Comparison of ENCODE assay signal across 26 cellular contexts in genomic region chr6:335572-335971, GRCh38. TPM values are rescaled to one million over a fixed set of nuclear protein-coding genes. Genes with fewer than 3 reads are reported as not detected.
DNase-seq lines count a peak whose midpoint lies in the region; ATAC-seq and TF ChIP-seq lines count a peak whose summit lies in the region.
"Had no signal": no experiment of that assay in that cellular context is flagged by ENCODE, and none has a peak within 500 bp of the region (broad histone marks: within the 10 kb centered on the region; RNA-seq: fewer than 3 reads in every experiment).

No MANE protein-coding gene starts in this region.

- 80 to 93% (median 85%) methylated on average over 6 of the region's 6 CpGs for WGBS in spleen, 5 donors

- H3K4me3 ChIP-seq in spleen (no peak overlapping the region), WERI-Rb-1 (ENCODE audit: low read depth, low read length) (no peak overlapping the region)
- H3K4me3 ChIP-seq: ascending aorta, gastrocnemius medialis, hepatocyte had no signal

- H3K27ac ChIP-seq in spleen: no peak overlapping the region
- H3K27ac ChIP-seq in WERI-Rb-1: no peak overlapping the region
- H3K27ac ChIP-seq: ascending aorta, C4-2B, gastrocnemius medialis, hepatocyte had no signal

- intact Hi-C loops in spleen (cut with DNase I; ENCODE audit: low total_unique reads): no loop called here

- H3K4me1 Mint-ChIP-seq in activated naive CD8-positive, alpha-beta T cell treated with anti-CD3 and anti-CD28 coated beads, Interleukin-2, amount 10 ng/mL, durations not matched to agents 7 days and 5 days: peaks cover 45% of the 10 kb centered on the region
- H3K4me1 Mint-ChIP-seq in activated naive CD8-positive, alpha-beta T cell treated with anti-CD3 and anti-CD28 coated beads for 36 hours: peaks cover 47% of the 10 kb centered on the region
- peaks cover 43 to 52% (median 46%) of the 10 kb centered on the region in 3 donors for H3K4me1 Mint-ChIP-seq in IgD-negative memory B cell

- H3K4me1 ChIP-seq in spleen: peaks cover 40 to 95% (median 76%) of the 10 kb centered on the region in 6 donors
- H3K4me1 ChIP-seq: ascending aorta had no signal

- H3K9me3 Mint-ChIP-seq in activated naive CD8-positive, alpha-beta T cell treated with anti-CD3 and anti-CD28 coated beads, Interleukin-2, amount 10 ng/mL, durations not matched to agents 7 days and 5 days: no peaks in the 10 kb centered on the region
- H3K9me3 Mint-ChIP-seq in activated naive CD8-positive, alpha-beta T cell treated with anti-CD3 and anti-CD28 coated beads for 36 hours: no peaks in the 10 kb centered on the region
- no peaks in the 10 kb centered on the region for H3K9me3 Mint-ChIP-seq in IgD-negative memory B cell
- H3K9me3 Mint-ChIP-seq: activated CD4-positive, alpha-beta T cell treated with anti-CD3 and anti-CD28 coated beads, Interleukin-2, amount 10 ng/mL, durations not matched to agents 7 days and 5 days; activated T-helper 17 cell treated with anti-CD3 and anti-CD28 coated beads, Interleukin-2, amount 50 U/mL, for 72 hours; central memory CD8-positive, alpha-beta T cell; neural crest cell; stimulated activated naive CD8-positive, alpha-beta T cell treated with anti-CD3 and anti-CD28 coated beads, Interleukin-15, Interleukin-2, amounts not matched to agents 100 ng/mL and 50 ng/mL, for 24 hours had no signal

- H3K36me3 ChIP-seq in spleen: no peaks in the 10 kb centered on the region
- H3K36me3 ChIP-seq in WERI-Rb-1: no peaks in the 10 kb centered on the region
- H3K36me3 ChIP-seq: ascending aorta, gastrocnemius medialis had no signal

- no peak for DNase-seq in activated naive CD8-positive, alpha-beta T cell treated with anti-CD3 and anti-CD28 coated beads, Interleukin-2, amount 10 ng/mL, durations not matched to agents 7 days and 5 days
- DNase-seq in activated naive CD8-positive, alpha-beta T cell treated with anti-CD3 and anti-CD28 coated beads for 36 hours: no peak
- peak; percentile 33 for DNase-seq in left kidney (ENCODE audit: low read depth, low spot score)
- DNase-seq in spleen: peak; percentile 72
- DNase-seq in WERI-Rb-1: no peak
- DNase-seq in stimulated activated CD4-positive, alpha-beta T cell treated with anti-CD3 and anti-CD28 coated beads, Interleukin-4, amount 100 ng/mL, for 1 hour: no peak
- DNase-seq: activated CD4-positive, alpha-beta T cell treated with anti-CD3 and anti-CD28 coated beads, Interleukin-2, amount 10 ng/mL, durations not matched to agents 7 days and 5 days; activated CD8-positive, alpha-beta memory T cell treated with anti-CD3 and anti-CD28 coated beads, Interleukin-2, amount 50 U/mL, for 4 hours; Calu3; DND-41; H7; IMR-90; left colon; stimulated activated CD4-positive, alpha-beta T cell treated with anti-CD3 and anti-CD28 coated beads, Interleukin-15, amount 100 ng/mL, for 24 hours; T-helper 9 cell had no signal

- POLR2A ChIA-PET in activated naive CD8-positive, alpha-beta T cell treated with anti-CD3 and anti-CD28 coated beads, Interleukin-2, amount 10 ng/mL, durations not matched to agents 7 days and 5 days (lab: Charles Lee): no interaction called here

- no peaks in the 10 kb centered on the region for H3K27me3 ChIP-seq in spleen (replicated peaks in 1 of 7)
- peaks cover 25% of the 10 kb centered on the region for H3K27me3 ChIP-seq in WERI-Rb-1 (ENCODE audit: insufficient read depth, low read depth, severe bottlenecking)
- H3K27me3 ChIP-seq: ascending aorta, gastrocnemius medialis, hepatocyte had no signal

- H3K9me3 ChIP-seq in spleen: no peaks in the 10 kb centered on the region
- no peaks in the 10 kb centered on the region for H3K9me3 ChIP-seq in WERI-Rb-1 (ENCODE audit: severe bottlenecking)
- H3K9me3 ChIP-seq: ascending aorta, gastrocnemius medialis had no signal

- TF ChIP-seq CTCF in spleen (IDR thresholded peaks at IDR 0.05 in 8 of 11, conservative IDR thresholded peaks at IDR 0.05 in 3 of 11) (no peak), WERI-Rb-1 (IDR thresholded peaks at IDR 0.05; ENCODE audit: low read depth, low read length) (no peak)

- H3K36me3 Mint-ChIP-seq in activated naive CD8-positive, alpha-beta T cell treated with anti-CD3 and anti-CD28 coated beads, Interleukin-2, amount 10 ng/mL, durations not matched to agents 7 days and 5 days: peaks cover 1% of the 10 kb centered on the region
- H3K36me3 Mint-ChIP-seq in activated naive CD8-positive, alpha-beta T cell treated with anti-CD3 and anti-CD28 coated beads for 36 hours: peaks cover 2% of the 10 kb centered on the region
- H3K36me3 Mint-ChIP-seq in IgD-negative memory B cell: no peaks in the 10 kb centered on the region

- H3K4me3 Mint-ChIP-seq in activated naive CD8-positive, alpha-beta T cell treated with anti-CD3 and anti-CD28 coated beads, Interleukin-2, amount 10 ng/mL, durations not matched to agents 7 days and 5 days: no peak overlapping the region
- H3K4me3 Mint-ChIP-seq in activated naive CD8-positive, alpha-beta T cell treated with anti-CD3 and anti-CD28 coated beads for 36 hours: no peak overlapping the region
- H3K4me3 Mint-ChIP-seq in IgD-negative memory B cell: peak overlapping the region; percentile 3 to 91 (median 65)
- H3K4me3 Mint-ChIP-seq: activated CD4-positive, alpha-beta T cell treated with anti-CD3 and anti-CD28 coated beads, Interleukin-2, amount 10 ng/mL, durations not matched to agents 7 days and 5 days; activated T-helper 17 cell treated with anti-CD3 and anti-CD28 coated beads, Interleukin-2, amount 50 U/mL, for 72 hours; central memory CD8-positive, alpha-beta T cell; neural crest cell; stimulated activated naive CD8-positive, alpha-beta T cell treated with anti-CD3 and anti-CD28 coated beads, Interleukin-15, Interleukin-2, amounts not matched to agents 100 ng/mL and 50 ng/mL, for 24 hours had no signal

- peak overlapping the region; percentile 58 for H3K27ac Mint-ChIP-seq in activated naive CD8-positive, alpha-beta T cell treated with anti-CD3 and anti-CD28 coated beads, Interleukin-2, amount 10 ng/mL, durations not matched to agents 7 days and 5 days
- H3K27ac Mint-ChIP-seq in activated naive CD8-positive, alpha-beta T cell treated with anti-CD3 and anti-CD28 coated beads for 36 hours: no peak overlapping the region
- H3K27ac Mint-ChIP-seq in IgD-negative memory B cell: peak overlapping the region; percentile 90 to 94 (median 90)
- H3K27ac Mint-ChIP-seq: activated T-helper 17 cell treated with anti-CD3 and anti-CD28 coated beads, Interleukin-2, amount 50 U/mL, for 72 hours; stimulated activated naive CD8-positive, alpha-beta T cell treated with anti-CD3 and anti-CD28 coated beads, Interleukin-15, Interleukin-2, amounts not matched to agents 100 ng/mL and 50 ng/mL, for 24 hours had no signal

- TF ChIP-seq POLR2A in spleen (IDR thresholded peaks at IDR 0.05): no peak

- H3K27me3 Mint-ChIP-seq in activated naive CD8-positive, alpha-beta T cell treated with anti-CD3 and anti-CD28 coated beads, Interleukin-2, amount 10 ng/mL, durations not matched to agents 7 days and 5 days: no peaks in the 10 kb centered on the region
- no peaks in the 10 kb centered on the region for H3K27me3 Mint-ChIP-seq in activated naive CD8-positive, alpha-beta T cell treated with anti-CD3 and anti-CD28 coated beads for 36 hours
- H3K27me3 Mint-ChIP-seq in IgD-negative memory B cell: no peaks in the 10 kb centered on the region
- H3K27me3 Mint-ChIP-seq: activated CD4-positive, alpha-beta T cell treated with anti-CD3 and anti-CD28 coated beads, Interleukin-2, amount 10 ng/mL, durations not matched to agents 7 days and 5 days; activated naive CD8-positive, alpha-beta T cell; activated T-helper 17 cell treated with anti-CD3 and anti-CD28 coated beads, Interleukin-2, amount 50 U/mL, for 72 hours; central memory CD8-positive, alpha-beta T cell; stimulated activated naive CD8-positive, alpha-beta T cell treated with anti-CD3 and anti-CD28 coated beads, Interleukin-15, Interleukin-2, amounts not matched to agents 100 ng/mL and 50 ng/mL, for 24 hours had no signal

- ATAC-seq in activated naive CD8-positive, alpha-beta T cell treated with anti-CD3 and anti-CD28 coated beads, Interleukin-2, amount 10 ng/mL, durations not matched to agents 7 days and 5 days (ENCODE audit: low read depth): no peak
- ATAC-seq in HG02759 (IDR thresholded peaks at IDR 0.05; ENCODE audit: unreplicated experiment): no peak
- ATAC-seq: activated T-helper 17 cell treated with anti-CD3 and anti-CD28 coated beads, Interleukin-2, amount 50 U/mL, for 72 hours; gastrocnemius medialis; left colon had no signal

RNA-seq across cellular contexts. Expression of gene DUSP22, which starts 43.3 kb away (rescaled TPM):
- total RNA-seq in activated naive CD8-positive, alpha-beta T cell treated with anti-CD3 and anti-CD28 coated beads, Interleukin-2, amount 10 ng/mL, durations not matched to agents 7 days and 5 days: 10 to 100 TPM; 49.1 to 50.4 TPM
- 10 to 100 TPM; 22.9 to 23.9 TPM for total RNA-seq in activated naive CD8-positive, alpha-beta T cell treated with anti-CD3 and anti-CD28 coated beads for 36 hours
- 126 TPM for polyA plus RNA-seq in IgD-negative memory B cell
- total RNA-seq in spleen: 100 to 1,000 TPM in 1 of 7 donors, 10 to 100 TPM in 6; 60.5 to 120 (median 75.5) TPM
- polyA plus RNA-seq in spleen: 10 to 100 TPM; 41.2 to 65.7 (median 46.8) TPM

RNA-seq across cellular contexts. Expression of gene IRF4, which starts 56.0 kb away (rescaled TPM):
- 10 to 100 TPM; 94.2 to 95.1 TPM for total RNA-seq in activated naive CD8-positive, alpha-beta T cell treated with anti-CD3 and anti-CD28 coated beads, Interleukin-2, amount 10 ng/mL, durations not matched to agents 7 days and 5 days
- 100 to 1,000 TPM; 432 to 438 TPM for total RNA-seq in activated naive CD8-positive, alpha-beta T cell treated with anti-CD3 and anti-CD28 coated beads for 36 hours
- polyA plus RNA-seq in IgD-negative memory B cell (22.9 TPM), spleen (10 to 100 TPM in 2 of 3 donors, 1 to 10 TPM in 1; 8.7 to 11.9 (median 11.2) TPM)
- total RNA-seq in spleen: 10 to 100 TPM; 39.2 to 91.3 (median 52.0) TPM
- total RNA-seq: Calu3, IMR-90 had no signal
- polyA plus RNA-seq: IMR-90 had no signal

Comparison
In these comparisons a context has a peak if more than half of its experiments do, and no peak if none do; other contexts are left out.
1. RNA of gene IRF4, which starts 56.0 kb away (total RNA-seq): 432 to 438 TPM in activated naive CD8-positive, alpha-beta T cell treated with anti-CD3 and anti-CD28 coated beads for 36 hours; 94.2 to 95.1 TPM in activated naive CD8-positive, alpha-beta T cell treated with anti-CD3 and anti-CD28 coated beads, Interleukin-2, amount 10 ng/mL, durations not matched to agents 7 days and 5 days and 39.2 to 91.3 TPM in spleen; every median in the first group is over 4 times any median in the second.
2. DNase-seq: peak in left kidney (single experiment) and spleen (single experiment); none in activated naive CD8-positive, alpha-beta T cell treated with anti-CD3 and anti-CD28 coated beads, Interleukin-2, amount 10 ng/mL, durations not matched to agents 7 days and 5 days (single experiment), activated naive CD8-positive, alpha-beta T cell treated with anti-CD3 and anti-CD28 coated beads for 36 hours (single experiment), WERI-Rb-1 (single experiment) and stimulated activated CD4-positive, alpha-beta T cell treated with anti-CD3 and anti-CD28 coated beads, Interleukin-4, amount 100 ng/mL, for 1 hour (single experiment).
3. H3K4me3 Mint-ChIP-seq: peak in IgD-negative memory B cell (4 of 4); none in activated naive CD8-positive, alpha-beta T cell treated with anti-CD3 and anti-CD28 coated beads, Interleukin-2, amount 10 ng/mL, durations not matched to agents 7 days and 5 days (single experiment) and activated naive CD8-positive, alpha-beta T cell treated with anti-CD3 and anti-CD28 coated beads for 36 hours (single experiment).